ENCODE assay signal across 26 cellular contexts in the genomic region with DNA sequence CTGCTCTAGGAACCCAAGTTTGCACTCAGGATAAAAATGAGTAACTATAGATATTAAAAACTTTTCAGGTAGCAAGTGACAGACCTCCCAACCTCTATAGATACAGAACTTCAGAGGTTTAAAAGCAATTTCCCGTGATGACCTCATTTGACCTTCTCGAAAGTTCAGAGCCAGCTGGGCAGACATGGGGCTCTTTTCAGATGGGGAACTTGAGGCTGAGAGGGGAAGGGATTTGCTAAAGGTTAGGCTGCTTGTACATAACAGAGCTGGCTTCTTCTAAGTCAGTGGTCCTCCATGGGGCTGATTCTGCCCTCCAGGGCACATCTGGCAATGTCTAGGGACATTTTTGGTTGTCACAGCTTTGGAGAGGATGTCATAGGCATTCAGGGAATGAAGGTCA. TPM values are rescaled to one million over a fixed set of nuclear protein-coding genes. Genes with fewer than 3 reads are reported as not detected.
"Had no signal": no experiment of that assay in that cellular context is flagged by ENCODE, and none has a peak within 500 bp of the region (broad histone marks: within the 10 kb centered on the region; RNA-seq: fewer than 3 reads in every experiment).

No MANE protein-coding gene starts in this region.

- DNase-seq: activated CD4-positive, alpha-beta T cell treated with anti-CD3 and anti-CD28 coated beads for 48 hours; activated CD4-positive, alpha-beta T cell treated with anti-CD3 and anti-CD28 coated beads, Interleukin-2, amount 50 U/mL, for 4 hours; activated CD4-positive, CD25-positive, alpha-beta regulatory T cell treated with anti-CD3 and anti-CD28 coated beads, Interleukin-2, amount 50 U/mL, for 72 hours; activated CD8-positive, alpha-beta memory T cell treated with anti-CD3 and anti-CD28 coated beads for 24 hours; activated effector memory CD4-positive, alpha-beta T cell treated with anti-CD3 and anti-CD28 coated beads, Interleukin-2, amount 50 U/mL, for 16 hours; activated naive CD4-positive, alpha-beta T cell treated with Interleukin-2 at 50 U/mL for 16 hours; activated T-cell treated with anti-CD3 and anti-CD28 coated beads, Interleukin-2, amount 50 U/mL, for 4 hours; adrenal gland; anterior cingulate cortex; cerebellar nuclear complex; Karpas-422; MM.1S; NCI-H1092 treated with DMSO at 0.1 percent for 48 hours; NCI-H1417 treated with DMSO at 0.1 percent for 48 hours; NCI-H1694 treated with DMSO at 0.1 percent for 48 hours; NCI-H2029 treated with DMSO at 0.1 percent for 48 hours; NCI-H345; NCI-H510A; NCI-H526 treated with DMSO at 0.1 percent for 48 hours; PC-3; SHP77 treated with DMSO at 0.1 percent for 48 hours had no signal

- ATAC-seq: activated naive CD4-positive, alpha-beta T cell treated with anti-CD3 and anti-CD28 coated beads, Interleukin-2, amount 50 U/mL, for 72 hours; activated T-cell treated with anti-CD3 and anti-CD28 coated beads, Interleukin-2, amount 50 U/mL, for 4 hours; K562; PC-3; WTC11 had no signal

- H3K27ac Mint-ChIP-seq: activated naive CD4-positive, alpha-beta T cell treated with anti-CD3 and anti-CD28 coated beads, Interleukin-2, amount 50 U/mL, for 72 hours; T-helper 1 cell treated with Interleukin-12 subunit alpha and Interleukin-12 subunit beta and Interleukin-4 antibody, amounts not matched to agents 30 μg/mL and 1 μg/mL, for 36 hours; WTC11 had no signal

- H3K27me3 ChIP-seq: adrenal gland had no signal

- H3K4me1 ChIP-seq: adrenal gland had no signal

- H3K9me3 ChIP-seq: adrenal gland had no signal

- H3K4me3 ChIP-seq: adrenal gland, K562 had no signal

- H3K9me3 Mint-ChIP-seq: activated T-cell treated with anti-CD3 and anti-CD28 coated beads, Interleukin-2, amount 50 U/mL, for 4 hours; T-helper 1 cell treated with Interleukin-12 subunit alpha and Interleukin-12 subunit beta and Interleukin-4 antibody, amounts not matched to agents 30 μg/mL and 1 μg/mL, for 36 hours; WTC11 had no signal

- H3K4me3 Mint-ChIP-seq: activated T-cell treated with anti-CD3 and anti-CD28 coated beads, Interleukin-2, amount 50 U/mL, for 4 hours; T-helper 1 cell treated with Interleukin-12 subunit alpha and Interleukin-12 subunit beta and Interleukin-4 antibody, amounts not matched to agents 30 μg/mL and 1 μg/mL, for 36 hours; WTC11 had no signal

- H3K36me3 Mint-ChIP-seq: activated naive CD4-positive, alpha-beta T cell treated with anti-CD3 and anti-CD28 coated beads, Interleukin-2, amount 50 U/mL, for 72 hours; WTC11 had no signal

- H3K36me3 ChIP-seq: adrenal gland had no signal

RNA-seq across cellular contexts. Expression of a gene that starts 58.8 kb away (rescaled TPM):
- total RNA-seq: K562, PC-3, SK-MEL-5 had no signal
